In genomic region chr13:31930901-31931522, GRCh38 we compare ENCODE assay signal across 10 cellular contexts.
DNase-seq lines count a peak whose midpoint lies in the region; ATAC-seq and TF ChIP-seq lines count a peak whose summit lies in the region.
"Had no signal": no experiment of that assay in that cellular context is flagged by ENCODE, and none has a peak within 500 bp of the region (broad histone marks: within the 10 kb centered on the region; RNA-seq: fewer than 3 reads in every experiment).

No MANE protein-coding gene starts in this region.

- H3K4me1 ChIP-seq in OCI-LY3 (ENCODE audit: low read length) = peaks cover 44% of the 10 kb centered on the region

- H3K36me3 ChIP-seq in OCI-LY3 (replicated peaks; ENCODE audit: low read depth, low read length) = no peaks in the 10 kb centered on the region

- H3K4me2 ChIP-seq in OCI-LY3 (ENCODE audit: low read length) = peak overlapping the region; percentile 77

- intact Hi-C loops in CD14-positive monocyte (cut with micrococcal nuclease) = no loop called here

- no peaks in the 10 kb centered on the region for H3K79me2 ChIP-seq in OCI-LY3 (ENCODE audit: low read length)

- ATAC-seq in activated naive CD8-positive, alpha-beta T cell treated with anti-CD3 and anti-CD28 coated beads, Interleukin-2, amount 10 ng/mL, durations not matched to agents 7 days and 5 days (ENCODE audit: low read depth) = peak; percentile 86
- ATAC-seq in HG02870 (IDR thresholded peaks at IDR 0.05; ENCODE audit: unreplicated experiment) = peak; percentile 100

- H3K27ac Mint-ChIP-seq in activated naive CD8-positive, alpha-beta T cell treated with anti-CD3 and anti-CD28 coated beads, Interleukin-2, amount 10 ng/mL, durations not matched to agents 7 days and 5 days = no peak overlapping the region
- no peak overlapping the region for H3K27ac Mint-ChIP-seq in activated naive CD8-positive, alpha-beta T cell treated with anti-CD3 and anti-CD28 coated beads for 36 hours
- no peak overlapping the region for H3K27ac Mint-ChIP-seq in CD14-positive monocyte
- H3K27ac Mint-ChIP-seq: nephron had no signal

- no peaks in the 10 kb centered on the region for H3K4me1 Mint-ChIP-seq in activated naive CD8-positive, alpha-beta T cell treated with anti-CD3 and anti-CD28 coated beads, Interleukin-2, amount 10 ng/mL, durations not matched to agents 7 days and 5 days
- H3K4me1 Mint-ChIP-seq in activated naive CD8-positive, alpha-beta T cell treated with anti-CD3 and anti-CD28 coated beads for 36 hours = no peaks in the 10 kb centered on the region
- peaks cover 19% of the 10 kb centered on the region for H3K4me1 Mint-ChIP-seq in CD14-positive monocyte
- H3K4me1 Mint-ChIP-seq: central memory CD8-positive, alpha-beta T cell; nephron had no signal

- POLR2A ChIA-PET in activated naive CD8-positive, alpha-beta T cell treated with anti-CD3 and anti-CD28 coated beads, Interleukin-2, amount 10 ng/mL, durations not matched to agents 7 days and 5 days (lab: Charles Lee) = interaction anchor here (1.6 kb wide), 1 partner anchor 384 kb away, joined by 3 read pairs; the partner anchor contains the start of genes BRCA2 and ZAR1L

- H2AFZ ChIP-seq in OCI-LY3 (ENCODE audit: low read depth, low read length) = peak overlapping the region; percentile 41

- H3K36me3 Mint-ChIP-seq in activated naive CD8-positive, alpha-beta T cell treated with anti-CD3 and anti-CD28 coated beads, Interleukin-2, amount 10 ng/mL, durations not matched to agents 7 days and 5 days = no peaks in the 10 kb centered on the region
- H3K36me3 Mint-ChIP-seq in activated naive CD8-positive, alpha-beta T cell treated with anti-CD3 and anti-CD28 coated beads for 36 hours = no peaks in the 10 kb centered on the region
- peaks cover 2 to 12% of the 10 kb centered on the region in 2 donors for H3K36me3 Mint-ChIP-seq in CD14-positive monocyte

- H3K9ac ChIP-seq in OCI-LY3 (ENCODE audit: low read length) = peak overlapping the region; percentile 22; the same call in 1 of the 2 replicates

- no peaks in the 10 kb centered on the region for H3K27me3 ChIP-seq in OCI-LY3 (ENCODE audit: low read depth, low read length)

- H3K4me3 Mint-ChIP-seq in activated naive CD8-positive, alpha-beta T cell treated with anti-CD3 and anti-CD28 coated beads, Interleukin-2, amount 10 ng/mL, durations not matched to agents 7 days and 5 days = no peak overlapping the region
- no peak overlapping the region for H3K4me3 Mint-ChIP-seq in activated naive CD8-positive, alpha-beta T cell treated with anti-CD3 and anti-CD28 coated beads for 36 hours
- H3K4me3 Mint-ChIP-seq in CD14-positive monocyte = no peak overlapping the region
- H3K4me3 Mint-ChIP-seq: central memory CD8-positive, alpha-beta T cell; nephron had no signal

- peak overlapping the region; percentile 59 for H3K27ac ChIP-seq in OCI-LY3 (ENCODE audit: low read length)

- H3K27me3 Mint-ChIP-seq in activated naive CD8-positive, alpha-beta T cell treated with anti-CD3 and anti-CD28 coated beads, Interleukin-2, amount 10 ng/mL, durations not matched to agents 7 days and 5 days = peaks cover 7% of the 10 kb centered on the region
- H3K27me3 Mint-ChIP-seq in activated naive CD8-positive, alpha-beta T cell treated with anti-CD3 and anti-CD28 coated beads for 36 hours = no peaks in the 10 kb centered on the region
- peaks cover 0 to 2% (median 1%) of the 10 kb centered on the region in 3 donors for H3K27me3 Mint-ChIP-seq in CD14-positive monocyte (ENCODE audit: low read depth in 3 of 3)
- H3K27me3 Mint-ChIP-seq: central memory CD8-positive, alpha-beta T cell had no signal

- DNase-seq in activated naive CD8-positive, alpha-beta T cell treated with anti-CD3 and anti-CD28 coated beads, Interleukin-2, amount 10 ng/mL, durations not matched to agents 7 days and 5 days = no peak
- DNase-seq in activated naive CD8-positive, alpha-beta T cell treated with anti-CD3 and anti-CD28 coated beads for 36 hours = no peak
- DNase-seq in renal cortical epithelial cell (ENCODE audit: low read depth) (peak; percentile 52), hepatic stellate cell (ENCODE audit: low spot score) (no peak), NCI-H2029 (lab: John Stamatoyannopoulos, UW) (no peak), CD14-positive monocyte (ENCODE audit: low spot score) (no peak)

- no peaks in the 10 kb centered on the region for H3K9me3 ChIP-seq in OCI-LY3 (ENCODE audit: insufficient read depth, low read length)

- peak overlapping the region; percentile 62 for H3K4me3 ChIP-seq in OCI-LY3 (ENCODE audit: low read length)

- no peaks in the 10 kb centered on the region for H4K20me1 ChIP-seq in OCI-LY3 (ENCODE audit: insufficient read depth, low read length)

- no peak for TF ChIP-seq CTCF in OCI-LY3 (IDR thresholded peaks at IDR 0.05; ENCODE audit: low read depth, low read length)
- no peak for TF ChIP-seq CTCF in CD14-positive monocyte (IDR thresholded peaks at IDR 0.05)

- H3K9me3 Mint-ChIP-seq in activated naive CD8-positive, alpha-beta T cell treated with anti-CD3 and anti-CD28 coated beads, Interleukin-2, amount 10 ng/mL, durations not matched to agents 7 days and 5 days = no peaks in the 10 kb centered on the region
- no peaks in the 10 kb centered on the region for H3K9me3 Mint-ChIP-seq in activated naive CD8-positive, alpha-beta T cell treated with anti-CD3 and anti-CD28 coated beads for 36 hours
- H3K9me3 Mint-ChIP-seq in CD14-positive monocyte = peaks cover 0 to 2% (median 0%) of the 10 kb centered on the region in 7 donors
- H3K9me3 Mint-ChIP-seq: central memory CD8-positive, alpha-beta T cell; nephron had no signal
